In the genomic region with DNA sequence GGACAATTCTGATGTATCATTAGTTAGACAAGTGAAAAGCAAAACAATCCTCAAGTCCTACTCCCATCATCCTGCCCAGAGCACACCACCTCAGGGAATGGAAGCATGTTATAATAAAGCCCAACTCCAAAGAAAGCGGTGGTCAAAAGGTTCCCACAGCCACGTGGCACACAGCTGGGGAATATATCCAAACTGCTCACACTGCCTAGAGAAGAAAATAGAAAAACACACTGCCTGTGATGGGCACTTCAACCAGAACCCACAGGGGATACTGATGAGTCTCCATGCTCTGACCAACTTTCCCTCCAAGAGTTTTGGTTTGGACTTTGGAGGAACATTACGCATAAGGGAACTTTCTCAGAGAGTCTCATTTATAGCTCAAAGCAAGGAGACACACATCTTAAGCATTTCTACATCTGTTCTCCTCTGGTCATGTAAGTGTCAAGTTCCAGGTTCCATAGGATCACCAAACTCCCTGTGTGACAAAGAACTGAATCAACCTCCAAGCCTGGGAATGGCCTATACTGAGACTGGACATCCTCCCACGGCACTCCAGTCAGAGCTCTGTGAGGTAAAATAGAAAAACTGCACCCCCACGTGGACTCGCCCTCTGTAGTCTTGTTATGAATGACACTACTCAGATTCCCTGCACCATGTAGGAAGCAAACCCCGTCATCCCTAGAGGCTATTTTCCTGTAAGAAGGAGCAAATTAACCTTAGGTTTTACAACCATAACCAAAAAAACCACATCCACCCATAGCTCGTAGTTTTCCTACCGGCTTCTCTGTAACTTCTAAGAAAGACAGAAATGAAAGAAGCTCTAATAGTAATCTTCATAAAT, we compare ENCODE assay signal across 9 cellular contexts. TPM values are rescaled to one million over a fixed set of nuclear protein-coding genes. Genes with fewer than 3 reads are reported as not detected.
DNase-seq lines count a peak whose midpoint lies in the region; ATAC-seq lines count a peak whose summit lies in the region.
"Had no signal": no experiment of that assay in that cellular context is flagged by ENCODE, and none has a peak within 500 bp of the region (broad histone marks: within the 10 kb centered on the region; RNA-seq: fewer than 3 reads in every experiment).

No MANE protein-coding gene starts in this region.

- DNase-seq in EH (ENCODE audit: low read depth) (peak; percentile 87), RPMI7951 (ENCODE audit: low read depth) (peak; percentile 93), amniotic stem cell (lab: John Stamatoyannopoulos, UW) (peak; percentile 33), sciatic nerve (ENCODE audit: low spot score) (no peak), NOMO-1 treated with dmso at 0.1 percent for 144 hours (lab: John Stamatoyannopoulos, UW; ENCODE audit: unreplicated experiment) (no peak), inferior parietal cortex (ENCODE audit: extremely low spot score) (no peak)
- DNase-seq: NCI-H187 had no signal

- ATAC-seq in sciatic nerve (peak; percentile 20), HG03039 (IDR thresholded peaks at IDR 0.05; ENCODE audit: unreplicated experiment) (no peak), HG02970 (IDR thresholded peaks at IDR 0.05; ENCODE audit: low FRiP score, unreplicated experiment) (no peak)

- intact Hi-C loops in sciatic nerve (cut with DNase I), result no loop called here

RNA-seq across cellular contexts. Expression of gene DSTYK, which starts 12.2 kb away (rescaled TPM):
- total RNA-seq in RPMI7951 (2014; rRNA removed; shearing (Covaris generic)), result 4.4 and 5.0 TPM in 2 replicates
- 16.9 TPM for total RNA-seq in sciatic nerve

RNA-seq across cellular contexts. Expression of gene TMCC2, which starts 28.4 kb away (rescaled TPM):
- 0.48 and 1.1 TPM in 2 replicates for total RNA-seq in RPMI7951 (2014; rRNA removed; shearing (Covaris generic))
- 14.8 TPM for total RNA-seq in sciatic nerve

Comparison
In these comparisons a context has a peak if more than half of its experiments do, and no peak if none do; other contexts are left out.
1. DNase-seq: peak in EH (single experiment), RPMI7951 (single experiment) and amniotic stem cell (single experiment); none in sciatic nerve (single experiment), NOMO-1 treated with dmso at 0.1 percent for 144 hours (single experiment) and inferior parietal cortex (single experiment).